8 cellular contexts compared by ENCODE assay signal in genomic region chr12:22443379-22444316, GRCh38.
DNase-seq lines count a peak whose midpoint lies in the region; ATAC-seq lines count a peak whose summit lies in the region.

No MANE protein-coding gene starts in this region.

- DNase-seq in Ammon's horn (ENCODE audit: low spot score): peak; percentile 93
- peak; percentile 78 for DNase-seq in NCI-H2171 treated with DMSO at 0.1 percent for 48 hours (lab: John Stamatoyannopoulos, UW)
- peak; percentile 11 to 33 (median 16) for DNase-seq in activated CD4-positive, CD25-positive, alpha-beta regulatory T cell (lab: John Stamatoyannopoulos, UW)
- peak; percentile 60 for DNase-seq in central memory CD4-positive, alpha-beta T cell
- DNase-seq in kidney glomerular epithelial cell (lab: John Stamatoyannopoulos, UW): peak; percentile 77
- DNase-seq in stimulated activated CD4-positive, alpha-beta T cell treated with anti-CD3 and anti-CD28 coated beads, Interleukin-2, amount 100 ng/mL, for 48 hours: peak; percentile 45

- ATAC-seq in GM18909 (IDR thresholded peaks at IDR 0.05; ENCODE audit: poor library complexity, unreplicated experiment) (peak; percentile 100), HG03108 (IDR thresholded peaks at IDR 0.05; ENCODE audit: unreplicated experiment) (peak; percentile 99)

Comparison
In these comparisons a context has a peak if more than half of its experiments do, and no peak if none do; other contexts are left out.
1. Peak in every context shown above with its lines: DNase-seq and ATAC-seq.
2. DNase-seq: peak in every context shown above with its lines; median percentile 93 in Ammon's horn; 78 in NCI-H2171 treated with DMSO at 0.1 percent for 48 hours; 77 in kidney glomerular epithelial cell; 60 in central memory CD4-positive, alpha-beta T cell; 45 in stimulated activated CD4-positive, alpha-beta T cell treated with anti-CD3 and anti-CD28 coated beads, Interleukin-2, amount 100 ng/mL, for 48 hours; 16 in activated CD4-positive, CD25-positive, alpha-beta regulatory T cell.